8 cellular contexts compared by ENCODE assay signal in genomic region chr2:237072067-237072931, GRCh38. TPM values are rescaled to one million over a fixed set of nuclear protein-coding genes. Genes with fewer than 3 reads are reported as not detected.
DNase-seq lines count a peak whose midpoint lies in the region; ATAC-seq and TF ChIP-seq lines count a peak whose summit lies in the region.

No MANE protein-coding gene starts in this region.

- no peak overlapping the region for H3K4me2 ChIP-seq in hepatocyte

- no peak for TF ChIP-seq POLR2A in spleen (IDR thresholded peaks at IDR 0.05)

- WGBS in hepatocyte (ENCODE audit: low lambda C conversion rate, missing lambda C conversion rate), result 82% methylated on average over 24 of the region's 24 CpGs
- 80 to 86% (median 83%) methylated on average over 24 of the region's 24 CpGs for WGBS in spleen, 5 donors

- H3K9me2 ChIP-seq in hepatocyte (replicated peaks; ENCODE audit: insufficient read depth), result no peaks in the 10 kb centered on the region

- H3K4me1 ChIP-seq in hepatocyte (ENCODE audit: insufficient read depth), result peaks cover 5% of the 10 kb centered on the region
- peaks cover 0 to 42% (median 9%) of the 10 kb centered on the region in 6 donors for H3K4me1 ChIP-seq in spleen

- intact Hi-C loops in spleen (cut with DNase I; ENCODE audit: low total_unique reads), result no loop called here

- H3K4me3 ChIP-seq in hepatocyte (no peak overlapping the region), spleen (no peak overlapping the region)

- no peaks in the 10 kb centered on the region for H3K27me3 ChIP-seq in hepatocyte
- H3K27me3 ChIP-seq in spleen (replicated peaks in 1 of 7), result no peaks in the 10 kb centered on the region

- H3K36me3 ChIP-seq in hepatocyte (replicated peaks; ENCODE audit: insufficient read depth, low read depth) (no peaks in the 10 kb centered on the region), spleen (no peaks in the 10 kb centered on the region)

- no peaks in the 10 kb centered on the region for H4K20me1 ChIP-seq in hepatocyte (ENCODE audit: insufficient read depth, poor library complexity, severe bottlenecking)

- H3K27ac ChIP-seq in hepatocyte, result no peak overlapping the region
- no peak overlapping the region for H3K27ac ChIP-seq in spleen

- H3K9me3 ChIP-seq in hepatocyte (ENCODE audit: low read depth), result no peaks in the 10 kb centered on the region
- H3K9me3 ChIP-seq in spleen, result peaks cover 0 to 7% (median 0%) of the 10 kb centered on the region in 8 donors

- TF ChIP-seq CTCF in hepatocyte (IDR thresholded peaks at IDR 0.05; ENCODE audit: poor library complexity) (peak; percentile 91), spleen (IDR thresholded peaks at IDR 0.05 in 8 of 11, conservative IDR thresholded peaks at IDR 0.05 in 3 of 11) (peak; percentile 85 to 97 (median 92))

- H3K79me2 ChIP-seq in hepatocyte, result no peaks in the 10 kb centered on the region

- ATAC-seq in HG03095 (IDR thresholded peaks at IDR 0.05; ENCODE audit: unreplicated experiment), result no peak
- ATAC-seq in GM21447 (IDR thresholded peaks at IDR 0.05; ENCODE audit: unreplicated experiment), result no peak

- H2AFZ ChIP-seq in hepatocyte, result no peak overlapping the region

- DNase-seq in DMS79 (lab: John Stamatoyannopoulos, UW), result peak; percentile 43
- DNase-seq in HuH-7 (ENCODE audit: low spot score), result peak; percentile 59
- DNase-seq in T follicular helper cell (ENCODE audit: low read depth), result peak; percentile 56
- peak in 49 of 58 donors; percentile 2 to 88 (median 42) for DNase-seq in anterior cingulate cortex (lab: John Stamatoyannopoulos, UW)
- peak; percentile 81 for DNase-seq in hepatocyte (ENCODE audit: low spot score)
- peak; percentile 91 for DNase-seq in spleen

RNA-seq across cellular contexts. Expression of gene COPS8, which starts 13.4 kb away (rescaled TPM):
- 134 and 140 TPM in 2 replicates for total RNA-seq in hepatocyte
- 106 and 108 TPM in 2 replicates for polyA plus RNA-seq in hepatocyte
- 10 to 100 TPM; 26.9 to 67.9 (median 32.8) TPM for total RNA-seq in spleen
- polyA plus RNA-seq in spleen, result 10 to 100 TPM; 21.3 to 30.6 (median 29.6) TPM
